16 cellular contexts compared by ENCODE assay signal in genomic region chr6:4781426-4781825, GRCh38. TPM values are rescaled to one million over a fixed set of nuclear protein-coding genes. Genes with fewer than 3 reads are reported as not detected.
A peak's percentile ranks its signal among the peaks of the same experiment; 100 is the strongest.
DNase-seq lines count a peak whose midpoint lies in the region; ATAC-seq and TF ChIP-seq lines count a peak whose summit lies in the region.
"Had no signal": no experiment of that assay in that cellular context is flagged by ENCODE, and none has a peak within 500 bp of the region (broad histone marks: within the 10 kb centered on the region; RNA-seq: fewer than 3 reads in every experiment).

No MANE protein-coding gene starts in this region.

- H3K27me3 Mint-ChIP-seq in activated T-cell treated with anti-CD3 and anti-CD28 coated beads, Interleukin-2, amount 50 U/mL, for 72 hours (ENCODE audit: low read depth): no peaks in the 10 kb centered on the region
- no peaks in the 10 kb centered on the region for H3K27me3 Mint-ChIP-seq in activated naive CD8-positive, alpha-beta T cell treated with anti-CD3 and anti-CD28 coated beads, Interleukin-2, amount 10 ng/mL, durations not matched to agents 7 days and 5 days
- no peaks in the 10 kb centered on the region for H3K27me3 Mint-ChIP-seq in type B pancreatic cell

- H3K9me3 Mint-ChIP-seq in activated T-cell treated with anti-CD3 and anti-CD28 coated beads, Interleukin-2, amount 50 U/mL, for 72 hours: peaks cover 6 to 10% of the 10 kb centered on the region in 2 donors
- peaks cover 12% of the 10 kb centered on the region for H3K9me3 Mint-ChIP-seq in activated naive CD8-positive, alpha-beta T cell treated with anti-CD3 and anti-CD28 coated beads, Interleukin-2, amount 10 ng/mL, durations not matched to agents 7 days and 5 days
- H3K9me3 Mint-ChIP-seq in type B pancreatic cell: peaks cover 18% of the 10 kb centered on the region

- no peak for TF ChIP-seq CTCF in type B pancreatic cell (conservative IDR thresholded peaks at IDR 0.05)

- no peak for DNase-seq in activated T-cell treated with anti-CD3 and anti-CD28 coated beads, Interleukin-2, amount 50 U/mL, for 72 hours
- no peak for DNase-seq in activated T-cell treated with anti-CD3 and anti-CD28 coated beads, Interleukin-2, amount 50 U/mL, for 1 hour
- no peak for DNase-seq in activated naive CD8-positive, alpha-beta T cell treated with anti-CD3 and anti-CD28 coated beads, Interleukin-2, amount 10 ng/mL, durations not matched to agents 7 days and 5 days
- DNase-seq in type B pancreatic cell (ENCODE audit: extremely low spot score, unreplicated experiment) (no peak), amniotic stem cell (lab: John Stamatoyannopoulos, UW) (no peak), AG08396 (ENCODE audit: low spot score) (no peak)
- DNase-seq: ACHN; activated CD4-positive, CD25-positive, alpha-beta regulatory T cell treated with anti-CD3 and anti-CD28 coated beads, Interleukin-2, amount 50 U/mL, for 72 hours; activated T-cell treated with anti-CD3 and anti-CD28 coated beads, Interleukin-2, amount 50 U/mL, for 48 hours; H9; mammary epithelial cell; NCI-H2171; OCI-M1; small intestine had no signal

- peaks cover 8 to 33% of the 10 kb centered on the region in 2 donors for H3K36me3 Mint-ChIP-seq in activated T-cell treated with anti-CD3 and anti-CD28 coated beads, Interleukin-2, amount 50 U/mL, for 72 hours (ENCODE audit: insufficient read depth in 2 of 2)
- H3K36me3 Mint-ChIP-seq in activated naive CD8-positive, alpha-beta T cell treated with anti-CD3 and anti-CD28 coated beads, Interleukin-2, amount 10 ng/mL, durations not matched to agents 7 days and 5 days: peaks cover 32% of the 10 kb centered on the region
- H3K36me3 Mint-ChIP-seq in type B pancreatic cell: peaks cover 29% of the 10 kb centered on the region

- POLR2A ChIA-PET in activated naive CD8-positive, alpha-beta T cell treated with anti-CD3 and anti-CD28 coated beads, Interleukin-2, amount 10 ng/mL, durations not matched to agents 7 days and 5 days (lab: Charles Lee): interaction anchor here (1.1 kb wide), 1 partner anchor 47 kb away, joined by 4 read pairs; no protein-coding TSS in a partner anchor

- peak overlapping the region; percentile 22 to 71 for H3K4me3 Mint-ChIP-seq in activated T-cell treated with anti-CD3 and anti-CD28 coated beads, Interleukin-2, amount 50 U/mL, for 72 hours
- H3K4me3 Mint-ChIP-seq in activated naive CD8-positive, alpha-beta T cell treated with anti-CD3 and anti-CD28 coated beads, Interleukin-2, amount 10 ng/mL, durations not matched to agents 7 days and 5 days: peak overlapping the region; percentile 48
- H3K4me3 Mint-ChIP-seq in type B pancreatic cell: no peak overlapping the region

- no peak overlapping the region for H3K27ac Mint-ChIP-seq in activated T-cell treated with anti-CD3 and anti-CD28 coated beads, Interleukin-2, amount 50 U/mL, for 72 hours
- H3K27ac Mint-ChIP-seq in activated naive CD8-positive, alpha-beta T cell treated with anti-CD3 and anti-CD28 coated beads, Interleukin-2, amount 10 ng/mL, durations not matched to agents 7 days and 5 days: peak overlapping the region; percentile 26
- peak overlapping the region; percentile 70 for H3K27ac Mint-ChIP-seq in type B pancreatic cell
- H3K27ac Mint-ChIP-seq: H9 had no signal

- H3K4me1 Mint-ChIP-seq in activated T-cell treated with anti-CD3 and anti-CD28 coated beads, Interleukin-2, amount 50 U/mL, for 72 hours (ENCODE audit: low read depth): peaks cover 71% of the 10 kb centered on the region
- H3K4me1 Mint-ChIP-seq in activated naive CD8-positive, alpha-beta T cell treated with anti-CD3 and anti-CD28 coated beads, Interleukin-2, amount 10 ng/mL, durations not matched to agents 7 days and 5 days: peaks cover 42% of the 10 kb centered on the region
- peaks cover 32% of the 10 kb centered on the region for H3K4me1 Mint-ChIP-seq in type B pancreatic cell (ENCODE audit: unreplicated experiment)

- no peak for ATAC-seq in activated T-cell treated with anti-CD3 and anti-CD28 coated beads, Interleukin-2, amount 50 U/mL, for 72 hours (replicated peaks in 1 of 2)
- peak; percentile 40 for ATAC-seq in HG02885 (IDR thresholded peaks at IDR 0.05; ENCODE audit: poor library complexity, unreplicated experiment)
- ATAC-seq in activated naive CD8-positive, alpha-beta T cell treated with anti-CD3 and anti-CD28 coated beads, Interleukin-2, amount 10 ng/mL, durations not matched to agents 7 days and 5 days (ENCODE audit: low read depth): no peak
- no peak for ATAC-seq in HG03045 (IDR thresholded peaks at IDR 0.05; ENCODE audit: unreplicated experiment)

RNA-seq across cellular contexts. Expression of gene CDYL, which starts 5.2 kb away (rescaled TPM):
- total RNA-seq in activated T-cell treated with anti-CD3 and anti-CD28 coated beads, Interleukin-2, amount 50 U/mL, for 72 hours: 10 to 100 TPM; 39.2 to 40.8 TPM
- total RNA-seq in activated naive CD8-positive, alpha-beta T cell treated with anti-CD3 and anti-CD28 coated beads, Interleukin-2, amount 10 ng/mL, durations not matched to agents 7 days and 5 days: 10 to 100 TPM; 44.0 to 46.7 TPM
- total RNA-seq in type B pancreatic cell (ENCODE audit: low replicate concordance): 74.1 and 82.2 TPM in 2 replicates
